Comparison of ENCODE assay signal across 8 cellular contexts in genomic region chr17:29141484-29141835, GRCh38. TPM values are rescaled to one million over a fixed set of nuclear protein-coding genes. Genes with fewer than 3 reads are reported as not detected.
DNase-seq lines count a peak whose midpoint lies in the region; ATAC-seq and TF ChIP-seq lines count a peak whose summit lies in the region.

No MANE protein-coding gene starts in this region.

- POLR2A ChIA-PET in activated CD4-positive, alpha-beta T cell treated with anti-CD3 and anti-CD28 coated beads for 36 hours (lab: Charles Lee) = interaction anchor here (0.6 kb wide), 2 partner anchors 14 to 266 kb away, joined by 3 read pairs; no protein-coding TSS in a partner anchor

- intact Hi-C loops in activated CD4-positive, alpha-beta T cell treated with anti-CD3 and anti-CD28 coated beads for 36 hours (cut with DNase I, micrococcal nuclease) = loop anchor here (2.0 kb wide), 2 partner anchors 151 to 249 kb away; partner anchors contain the start of gene TAOK1 (in 1 of the 2)
- intact Hi-C loops in stomach (cut with DNase I; ENCODE audit: low total_unique reads) = no loop called here

- peak overlapping the region; percentile 97 for H3K27ac Mint-ChIP-seq in activated CD4-positive, alpha-beta T cell treated with anti-CD3 and anti-CD28 coated beads for 36 hours
- H3K27ac Mint-ChIP-seq in T-helper 17 cell = peak overlapping the region; percentile 98

- CTCF ChIA-PET in activated CD4-positive, alpha-beta T cell treated with anti-CD3 and anti-CD28 coated beads for 36 hours (lab: Charles Lee) = interaction anchor here (1.0 to 21.7 kb wide), 6 partner anchors 6 to 617 kb away, joined by 3 to 300 read pairs (median 35); partner anchors contain the start of gene MYO18A

- DNase-seq in activated CD4-positive, alpha-beta T cell treated with anti-CD3 and anti-CD28 coated beads for 36 hours = peak; percentile 44
- no peak for DNase-seq in activated CD4-positive, alpha-beta T cell treated with anti-CD3 and anti-CD28 coated beads for 1 hour
- DNase-seq in T-helper 17 cell = no peak
- no peak for DNase-seq in hepatocyte (ENCODE audit: low spot score)
- DNase-seq in stomach = no peak
- no peak for DNase-seq in NCI-H1092 treated with DMSO at 0.1 percent for 48 hours (lab: John Stamatoyannopoulos, UW)
- no peak for DNase-seq in NCI-H1092 (lab: John Stamatoyannopoulos, UW)

- H3K4me3 ChIP-seq in hepatocyte (no peak overlapping the region), stomach (peak overlapping the region in 1 of 4 donors; percentile 50)

- no peaks in the 10 kb centered on the region for H3K27me3 ChIP-seq in hepatocyte
- H3K27me3 ChIP-seq in stomach = no peaks in the 10 kb centered on the region

- WGBS in hepatocyte (ENCODE audit: low lambda C conversion rate, missing lambda C conversion rate) = 85% methylated on average over 5 of the region's 5 CpGs
- 67 to 77% (median 77%) methylated on average over 5 of the region's 5 CpGs for WGBS in stomach, 5 donors

- peaks cover 2% of the 10 kb centered on the region for H3K36me3 Mint-ChIP-seq in activated CD4-positive, alpha-beta T cell treated with anti-CD3 and anti-CD28 coated beads for 36 hours (ENCODE audit: low read depth)
- H3K36me3 Mint-ChIP-seq in T-helper 17 cell (ENCODE audit: low read depth) = no peaks in the 10 kb centered on the region

- TF ChIP-seq CTCF in hepatocyte (IDR thresholded peaks at IDR 0.05; ENCODE audit: poor library complexity) (no peak), stomach (IDR thresholded peaks at IDR 0.05) (no peak)

- no peaks in the 10 kb centered on the region for H3K9me2 ChIP-seq in hepatocyte (replicated peaks; ENCODE audit: insufficient read depth)

- no peaks in the 10 kb centered on the region for H3K9me3 Mint-ChIP-seq in activated CD4-positive, alpha-beta T cell treated with anti-CD3 and anti-CD28 coated beads for 36 hours (ENCODE audit: low read depth)

- peaks cover 29% of the 10 kb centered on the region for H4K20me1 ChIP-seq in hepatocyte (ENCODE audit: insufficient read depth, poor library complexity, severe bottlenecking)

- H3K4me1 Mint-ChIP-seq in activated CD4-positive, alpha-beta T cell treated with anti-CD3 and anti-CD28 coated beads for 36 hours = peaks cover 72% of the 10 kb centered on the region
- peaks cover 58% of the 10 kb centered on the region for H3K4me1 Mint-ChIP-seq in T-helper 17 cell

- ATAC-seq in activated CD4-positive, alpha-beta T cell treated with anti-CD3 and anti-CD28 coated beads for 36 hours = no peak
- ATAC-seq in T-helper 17 cell = no peak
- no peak for ATAC-seq in esophagus mucosa

- H3K9me3 ChIP-seq in T-helper 17 cell (ENCODE audit: control insufficient read depth, low read length, poor library complexity, severe bottlenecking) (no peaks in the 10 kb centered on the region), hepatocyte (ENCODE audit: low read depth) (no peaks in the 10 kb centered on the region), stomach (no peaks in the 10 kb centered on the region)

- H3K27me3 Mint-ChIP-seq in activated CD4-positive, alpha-beta T cell treated with anti-CD3 and anti-CD28 coated beads for 36 hours = no peaks in the 10 kb centered on the region
- no peaks in the 10 kb centered on the region for H3K27me3 Mint-ChIP-seq in T-helper 17 cell

- H3K4me1 ChIP-seq in hepatocyte (ENCODE audit: insufficient read depth) (peaks cover 22% of the 10 kb centered on the region), stomach (peaks cover 23 to 84% (median 45%) of the 10 kb centered on the region in 4 donors)

- no peak overlapping the region for H2AFZ ChIP-seq in hepatocyte

- H3K36me3 ChIP-seq in hepatocyte (replicated peaks; ENCODE audit: insufficient read depth, low read depth) (no peaks in the 10 kb centered on the region), stomach (peaks cover 0 to 6% (median 0%) of the 10 kb centered on the region in 4 donors)

- no peak overlapping the region for H3K4me2 ChIP-seq in hepatocyte

- H3K79me2 ChIP-seq in hepatocyte = peaks cover 78% of the 10 kb centered on the region

- peak overlapping the region; percentile 81 for H3K27ac ChIP-seq in hepatocyte
- H3K27ac ChIP-seq in stomach = peak overlapping the region in 4 of 5 donors; percentile 72 to 84 (median 83)

- no peak for TF ChIP-seq POLR2A in stomach (IDR thresholded peaks at IDR 0.05)

- H3K4me3 Mint-ChIP-seq in activated CD4-positive, alpha-beta T cell treated with anti-CD3 and anti-CD28 coated beads for 36 hours = peak overlapping the region; percentile 89
- peak overlapping the region; percentile 96 for H3K4me3 Mint-ChIP-seq in T-helper 17 cell

- TF ChIP-seq EP300 in stomach (IDR thresholded peaks at IDR 0.05) = no peak

RNA-seq across cellular contexts. Expression of gene MYO18A, which starts 38.7 kb away (rescaled TPM):
- 10 to 100 TPM; 31.9 to 38.2 TPM for total RNA-seq in activated CD4-positive, alpha-beta T cell treated with anti-CD3 and anti-CD28 coated beads for 36 hours
- total RNA-seq in T-helper 17 cell (100 to 1,000 TPM; 142 to 153 TPM), hepatocyte (22.0 and 35.6 TPM in 2 replicates), stomach (100 to 1,000 TPM in 3 of 5 donors, 10 to 100 TPM in 2; 42.8 to 305 (median 121) TPM), esophagus mucosa (51.7 TPM)
- polyA plus RNA-seq in hepatocyte (32.2 and 33.8 TPM in 2 replicates), stomach (10 to 100 TPM; 16.5 to 30.3 (median 28.2) TPM)
